Comparison of ENCODE assay signal across 17 cellular contexts in the genomic region with DNA sequence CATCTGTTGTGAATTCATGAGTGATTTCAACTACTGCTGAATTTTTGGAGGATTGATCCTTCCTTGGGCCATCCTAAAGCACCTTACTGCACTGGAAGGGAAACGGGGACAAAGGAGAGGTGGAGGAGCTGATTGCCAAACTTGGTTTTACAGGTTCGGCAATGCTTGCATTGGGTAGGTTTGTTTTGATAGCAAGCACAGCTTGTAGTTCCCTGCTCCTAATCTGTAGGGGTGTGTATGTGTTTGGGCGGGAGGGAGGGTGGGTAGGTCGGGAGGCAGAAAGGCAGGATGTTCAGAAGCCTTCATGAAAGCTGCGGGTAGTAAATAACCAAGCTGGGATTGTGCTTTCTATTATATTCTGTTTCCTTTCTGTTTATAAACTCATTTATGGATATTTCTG. TPM values are rescaled to one million over a fixed set of nuclear protein-coding genes. Genes with fewer than 3 reads are reported as not detected.
A peak's percentile ranks its signal among the peaks of the same experiment; 100 is the strongest.
DNase-seq lines count a peak whose midpoint lies in the region; ATAC-seq, FAIRE-seq and TF ChIP-seq lines count a peak whose summit lies in the region.
"Had no signal": no experiment of that assay in that cellular context is flagged by ENCODE, and none has a peak within 500 bp of the region (broad histone marks: within the 10 kb centered on the region; RNA-seq: fewer than 3 reads in every experiment).

No MANE protein-coding gene starts in this region.

- TF ChIP-seq EP300 in HepG2 (IDR thresholded peaks at IDR 0.05; ENCODE audit: low read depth in 2 of 2, low read length in 2 of 2), result no peak
- no peak for TF ChIP-seq EP300 in HepG2 (CRISPR knock-in tag; IDR thresholded peaks at IDR 0.05; ENCODE audit: borderline replicate concordance)
- no peak for TF ChIP-seq EP300 in suprapubic skin (IDR thresholded peaks at IDR 0.05)

- H3K4me3 ChIP-seq in HEK293 (ENCODE audit: low read depth, low read length) (no peak overlapping the region), adrenal gland (no peak overlapping the region), HepG2 (replicated peaks in 1 of 3; ENCODE audit: insufficient read depth in 1 of 3, low read depth in 2 of 3, low read length in 3 of 3) (peak overlapping the region in 2 of 3 experiments; percentile 59 to 66; a peak in 2 of 6 replicates), suprapubic skin (no peak overlapping the region)
- H3K4me3 ChIP-seq: K562, SK-N-MC had no signal

- no peak for DNase-seq in adrenal gland
- no peak for DNase-seq in HepG2 (ENCODE audit: low spot score)
- no peak for DNase-seq in suprapubic skin (ENCODE audit: low spot score in 2 of 2)
- DNase-seq in central memory CD4-positive, alpha-beta T cell, result no peak
- no peak for DNase-seq in inferior parietal cortex (ENCODE audit: extremely low spot score)
- no peak for DNase-seq in ACHN
- no peak for DNase-seq in stimulated activated CD4-positive, alpha-beta T cell treated with anti-CD3 and anti-CD28 coated beads, Interleukin-1b, Interleukin-23, amount 100 ng/mL, for 48 hours
- DNase-seq: BE2C; CD8-positive, alpha-beta T cell; NCI-H1092 treated with DMSO at 0.1 percent for 48 hours; NCI-H1694; NCI-H446; NCI-H748 treated with DMSO at 0.1 percent for 48 hours had no signal

- no peaks in the 10 kb centered on the region for H4K20me1 ChIP-seq in HepG2 (ENCODE audit: insufficient read depth, low read length)

- ATAC-seq in HepG2, result peak; percentile 13; the same call in 1 of the 3 replicates
- ATAC-seq: CD8-positive, alpha-beta T cell; K562 had no signal

- H3K79me2 ChIP-seq in HepG2 (ENCODE audit: insufficient read depth, low read length), result peaks cover 90% of the 10 kb centered on the region

- POLR2A ChIA-PET in HEK293 (lab: Yijun Ruan, JAX), result interaction anchor here (2.0 kb wide), 1 partner anchor 23 kb away, joined by 6 read pairs; no protein-coding TSS in a partner anchor
- POLR2A ChIA-PET in HepG2 (lab: Yijun Ruan, JAX), result interaction anchor here (0.8 to 3.4 kb wide), 6 partner anchors 11 to 75 kb away, joined by 3 to 34 read pairs (median 10); partner anchors contain the start of gene PHLPP1

- TF ChIP-seq POLR2A in adrenal gland (IDR thresholded peaks at IDR 0.05), result no peak
- no peak for TF ChIP-seq POLR2A in HepG2 (IDR thresholded peaks at IDR 0.05; ENCODE audit: insufficient read depth in 1 of 2, low read depth in 2 of 2, low read length in 2 of 2)
- TF ChIP-seq POLR2A in suprapubic skin (IDR thresholded peaks at IDR 0.05), result no peak

- H3K27me3 ChIP-seq in adrenal gland (no peaks in the 10 kb centered on the region), HepG2 (ENCODE audit: control insufficient read depth in 1 of 2, insufficient read depth in 2 of 2, low read length in 2 of 2) (no peaks in the 10 kb centered on the region), suprapubic skin (no peaks in the 10 kb centered on the region)
- H3K27me3 ChIP-seq: BE2C had no signal

- no peak overlapping the region for H3K9ac ChIP-seq in HepG2 (ENCODE audit: insufficient read depth, low read depth, low read length)

- H2AFZ ChIP-seq in HepG2 (ENCODE audit: low read length), result no peak overlapping the region

- CTCF ChIA-PET in HEK293 (lab: Yijun Ruan, JAX), result interaction anchor here (1.1 to 1.2 kb wide), 2 partner anchors 28 to 154 kb away, joined by 3 to 4 read pairs; no protein-coding TSS in a partner anchor
- CTCF ChIA-PET in HepG2 (lab: Yijun Ruan, JAX; ENCODE audit: low intra/inter-chr PET ratio, low total read pairs), result no interaction called here

- H3K4me1 ChIP-seq in HEK293 (ENCODE audit: control insufficient read depth, insufficient read depth, low read length) (peaks cover 40% of the 10 kb centered on the region), adrenal gland (replicated peaks in 1 of 2) (peaks cover 9 to 44% of the 10 kb centered on the region in 2 donors), HepG2 (ENCODE audit: insufficient read depth, low read length) (peaks cover 71% of the 10 kb centered on the region), suprapubic skin (peaks cover 28% of the 10 kb centered on the region)
- H3K4me1 ChIP-seq: BE2C had no signal

- peak; percentile 68 for FAIRE-seq in HepG2 (lab: Jason Lieb, UNC)
- FAIRE-seq: HTR-8/SVneo, K562 had no signal

- no peak overlapping the region for H3K27ac ChIP-seq in HEK293 (ENCODE audit: extremely low read depth, low read depth, low read length)
- peak overlapping the region in 4 of 5 donors; percentile 36 to 85 (median 72) for H3K27ac ChIP-seq in adrenal gland
- peak overlapping the region; percentile 92 for H3K27ac ChIP-seq in HepG2 (ENCODE audit: extremely low read length, insufficient read depth, low read length)
- peak overlapping the region; percentile 68 for H3K27ac ChIP-seq in suprapubic skin
- H3K27ac ChIP-seq: SK-N-MC had no signal

- TF ChIP-seq RAD21 in HepG2 (CRISPR knock-in tag; IDR thresholded peaks at IDR 0.05), result no peak

- H3K36me3 ChIP-seq in HEK293 (ENCODE audit: control insufficient read depth in 2 of 2, insufficient read depth in 1 of 2, low read length in 2 of 2) (no peaks in the 10 kb centered on the region), adrenal gland (replicated peaks in 1 of 2) (no peaks in the 10 kb centered on the region), HepG2 (replicated peaks in 1 of 2; ENCODE audit: control insufficient read depth in 1 of 2, insufficient read depth in 2 of 2, low read length in 2 of 2) (no peaks in the 10 kb centered on the region; a peak in 1 of 5 replicates), suprapubic skin (no peaks in the 10 kb centered on the region)
- H3K36me3 ChIP-seq: BE2C had no signal

- TF ChIP-seq CTCF in HEK293 (tag by site-specific recombination; IDR thresholded peaks at IDR 0.05) (no peak), adrenal gland (IDR thresholded peaks at IDR 0.05) (no peak), HepG2 (CRISPR knock-in tag; IDR thresholded peaks at IDR 0.05) (no peak), suprapubic skin (IDR thresholded peaks at IDR 0.05) (no peak)

- intact Hi-C loops in adrenal gland (cut with DNase I), result loop anchor here in 1 of 2 donors (10.0 kb wide), 1 partner anchor 65 kb away; no protein-coding TSS in a partner anchor
- intact Hi-C loops in HepG2 (cut with micrococcal nuclease; ENCODE audit: unreplicated experiment), result loop anchor here (2.0 to 5.0 kb wide), 2 partner anchors 23 to 47 kb away; no protein-coding TSS in a partner anchor

- no TSS peak for BruUV-seq in HepG2 (replicated peaks; lab: Mats Ljungman, UMichigan)

- in situ Hi-C loops in HepG2 (cut with HindIII; ENCODE audit: extremely low pct_ligation_motif_present, low pct_unique_long_range_greater_than_20kb) (no loop called here), ACHN (cut with HindIII; ENCODE audit: low pct_ligation_motif_present, low pct_unique_long_range_greater_than_20kb, low sequenced_read_pairs) (no loop called here)

- peak overlapping the region; percentile 88 for H3K4me2 ChIP-seq in HepG2 (ENCODE audit: low read depth, low read length)

- H3K9me3 ChIP-seq in HEK293 (ENCODE audit: control insufficient read depth, insufficient read depth, low read depth, low read length) (no peaks in the 10 kb centered on the region), adrenal gland (replicated peaks in 1 of 3) (no peaks in the 10 kb centered on the region), HepG2 (ENCODE audit: low read length) (no peaks in the 10 kb centered on the region), suprapubic skin (no peaks in the 10 kb centered on the region)
- H3K9me3 ChIP-seq: BE2C had no signal

- WGBS in adrenal gland, 4 donors, result 68 to 78% (median 75%) methylated on average over 5 of the region's 5 CpGs
- WGBS in HepG2 (ENCODE audit: low lambda C conversion rate), result 15% methylated on average over 5 of the region's 5 CpGs
- WGBS in suprapubic skin, result 67% methylated on average over 5 of the region's 5 CpGs

TF ChIP-seq in HEK293, 187 proteins besides CTCF, POLR2A, EP300 and RAD21 (continues in another document):
- no peak for TF ChIP-seq MEIS1 (CRISPR knock-in tag; IDR thresholded peaks at IDR 0.05; ENCODE audit: borderline replicate concordance)
- no peak for TF ChIP-seq ZNF624 (tag by site-specific recombination; IDR thresholded peaks at IDR 0.05)

TF ChIP-seq in HepG2, 621 proteins besides CTCF, POLR2A, EP300 and RAD21 (continues in another document):
- TF ChIP-seq ZNF607 (CRISPR knock-in tag; IDR thresholded peaks at IDR 0.05; ENCODE audit: borderline replicate concordance) (no peak), ZNF704 (CRISPR knock-in tag; IDR thresholded peaks at IDR 0.05; ENCODE audit: borderline replicate concordance) (no peak)

RNA-seq across cellular contexts. Expression of gene PHLPP1, which starts 24.6 kb away (rescaled TPM):
- 10 to 100 TPM; 20.9 to 61.6 (median 48.8) TPM for total RNA-seq in adrenal gland
- 10 to 100 TPM; 13.8 to 20.9 (median 16.3) TPM for polyA plus RNA-seq in adrenal gland
- 18.5 and 19.8 TPM in 2 replicates for total RNA-seq in HepG2 (2016; rRNA removed; fragmentation: Illumina TruSeq; extraction: Trizol)
- total RNA-seq in HepG2 (2016; cell fraction: cytosol; rRNA removed; fragmentation: Illumina TruSeq; extraction: Trizol; ENCODE audit: low read depth), result 8.5 and 10.8 TPM in 2 replicates
- total RNA-seq in HepG2 (2016; cell fraction: insoluble cytoplasmic fraction; rRNA removed; fragmentation: Illumina TruSeq; extraction: Trizol), result 16.7 and 17.3 TPM in 2 replicates
- total RNA-seq in HepG2 (2016; cell fraction: membrane; rRNA removed; fragmentation: Illumina TruSeq; extraction: Trizol), result 8.5 and 10.8 TPM in 2 replicates
- 29.4 and 39.2 TPM in 2 replicates for total RNA-seq in HepG2 (2016; cell fraction: nucleus; rRNA removed; fragmentation: Illumina TruSeq; extraction: Trizol)
- 9.2 and 9.8 TPM in 2 replicates for polyA plus RNA-seq in HepG2 (2011; rRNA removed)
- 7.0 and 7.7 TPM in 2 replicates for polyA plus RNA-seq in HepG2 (2011; cell fraction: cytosol; rRNA removed)
- polyA plus RNA-seq in HepG2 (2011; cell fraction: nucleus; rRNA removed), result 11.5 and 13.7 TPM in 2 replicates
- polyA plus RNA-seq in HepG2 (2012), result 9.2 and 15.8 TPM in 2 replicates
- polyA plus RNA-seq in HepG2 (2016; cell fraction: cytosol; fragmentation: Illumina TruSeq; extraction: Trizol; ENCODE audit: low read depth), result 0.60 and 0.61 TPM in 2 replicates
- 13.0 and 17.3 TPM in 2 replicates for polyA plus RNA-seq in HepG2 (2016; cell fraction: insoluble cytoplasmic fraction; fragmentation: Illumina TruSeq; extraction: Trizol; ENCODE audit: low read depth)
- polyA plus RNA-seq in HepG2 (2016; cell fraction: membrane; fragmentation: Illumina TruSeq; extraction: Trizol; ENCODE audit: low read depth), result 2.3 and 2.5 TPM in 2 replicates
- 17.6 and 19.5 TPM in 2 replicates for polyA plus RNA-seq in HepG2 (2016; cell fraction: nucleus; fragmentation: Illumina TruSeq; extraction: Trizol; ENCODE audit: insufficient read depth, low read depth)
- polyA minus RNA-seq in HepG2 (2011; rRNA and poly(A)+ RNA removed; ENCODE audit: low replicate concordance), result 17.9 and 28.2 TPM in 2 replicates
- 24.3 and 29.5 TPM in 2 replicates for polyA minus RNA-seq in HepG2 (2011; cell fraction: cytosol; rRNA and poly(A)+ RNA removed)
- 61.7 and 84.3 TPM in 2 replicates for polyA minus RNA-seq in HepG2 (2011; cell fraction: nucleus; rRNA and poly(A)+ RNA removed)
- total RNA-seq in suprapubic skin, result 10 to 100 TPM; 28.1 to 56.6 (median 37.1) TPM

Comparison
In these comparisons a context has a peak if more than half of its experiments do, and no peak if none do; other contexts are left out.
1. H3K4me3 ChIP-seq: peak in HepG2 (2 of 3); none in HEK293 (single experiment), adrenal gland (0 of 4) and suprapubic skin (single experiment).